ENCODE assay signal across 20 cellular contexts in the genomic region with DNA sequence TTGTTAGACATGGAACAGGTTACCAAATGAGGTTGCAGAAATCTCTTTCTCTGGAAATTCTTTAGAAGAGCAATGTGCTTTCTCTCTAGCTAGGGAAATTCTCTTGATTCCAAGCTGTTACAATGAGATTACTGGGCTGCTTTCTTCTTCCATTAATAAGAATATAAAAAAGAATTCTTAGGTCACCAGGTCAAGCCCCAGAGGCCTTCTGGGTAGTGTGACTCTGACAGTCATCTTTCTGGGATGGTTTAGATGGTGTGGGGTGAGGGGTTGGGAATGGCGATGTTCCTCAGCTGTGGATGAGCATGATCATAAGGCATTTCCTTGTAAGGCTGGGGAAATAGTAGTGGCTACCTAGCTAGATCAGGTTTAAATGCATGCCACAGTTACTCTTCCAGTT. TPM values are rescaled to one million over a fixed set of nuclear protein-coding genes. Genes with fewer than 3 reads are reported as not detected.
DNase-seq lines count a peak whose midpoint lies in the region; ATAC-seq and TF ChIP-seq lines count a peak whose summit lies in the region.
"Had no signal": no experiment of that assay in that cellular context is flagged by ENCODE, and none has a peak within 500 bp of the region (broad histone marks: within the 10 kb centered on the region; RNA-seq: fewer than 3 reads in every experiment).

No MANE protein-coding gene starts in this region.

- no peak for DNase-seq in activated CD4-positive, alpha-beta T cell treated with anti-CD3 and anti-CD28 coated beads, Interleukin-2, amount 10 ng/mL, durations not matched to agents 24 days and 14 days
- no peak for DNase-seq in activated CD4-positive, alpha-beta T cell treated with anti-CD3 and anti-CD28 coated beads for 48 hours
- no peak for DNase-seq in activated T-helper 1 cell treated with anti-CD3 and anti-CD28 coated beads, Interleukin-12 subunit alpha, Interleukin-12 subunit beta, Interleukin-2, Interleukin-4 antibody, amounts not matched to agents 30 ng/mL and 10 ng/mL and 1 ng/mL, durations not matched to agents 14 hours and 24 hours and 36 hours (ENCODE audit: low spot score)
- DNase-seq in hepatocyte (ENCODE audit: low spot score) (no peak), upper lobe of right lung (no peak), NCI-H2029 treated with DMSO at 0.1 percent for 48 hours (lab: John Stamatoyannopoulos, UW) (no peak)
- no peak for DNase-seq in activated CD8-positive, alpha-beta T cell treated with anti-CD3 and anti-CD28 coated beads for 36 hours
- DNase-seq: KG1, NCI-H1048, NCI-H146, NCI-H2081 treated with DMSO at 0.1 percent for 48 hours, NCI-H510A, NCI-H774 had no signal

- WGBS in hepatocyte (ENCODE audit: low lambda C conversion rate, missing lambda C conversion rate): 79% methylated on average over 1 of the region's 1 CpG

- peak overlapping the region; percentile 80 for H3K27ac Mint-ChIP-seq in activated CD4-positive, alpha-beta T cell treated with anti-CD3 and anti-CD28 coated beads, Interleukin-2, amount 10 ng/mL, durations not matched to agents 24 days and 14 days
- H3K27ac Mint-ChIP-seq in activated T-helper 1 cell treated with anti-CD3 and anti-CD28 coated beads, Interleukin-12 subunit alpha, Interleukin-12 subunit beta, Interleukin-2, Interleukin-4 antibody, amounts not matched to agents 30 ng/mL and 10 ng/mL and 1 ng/mL, durations not matched to agents 14 hours and 24 hours and 36 hours: peak overlapping the region; percentile 78
- H3K27ac Mint-ChIP-seq in activated CD8-positive, alpha-beta T cell treated with anti-CD3 and anti-CD28 coated beads for 36 hours: no peak overlapping the region
- H3K27ac Mint-ChIP-seq: B cell; CD4-positive, CD25-positive, alpha-beta regulatory T cell; GM23338 had no signal

- H3K9me3 ChIP-seq in hepatocyte (ENCODE audit: low read depth) (no peaks in the 10 kb centered on the region), upper lobe of right lung (no peaks in the 10 kb centered on the region)

- no peak overlapping the region for H3K4me3 ChIP-seq in hepatocyte
- no peak overlapping the region for H3K4me3 ChIP-seq in upper lobe of right lung
- H3K4me3 ChIP-seq: GM23338 had no signal

- H3K27me3 ChIP-seq in hepatocyte (no peaks in the 10 kb centered on the region), upper lobe of right lung (no peaks in the 10 kb centered on the region)

- H3K9me2 ChIP-seq in hepatocyte (replicated peaks; ENCODE audit: insufficient read depth): no peaks in the 10 kb centered on the region

- H3K79me2 ChIP-seq in hepatocyte: no peaks in the 10 kb centered on the region

- no peaks in the 10 kb centered on the region for H4K20me1 ChIP-seq in hepatocyte (ENCODE audit: insufficient read depth, poor library complexity, severe bottlenecking)

- H3K36me3 ChIP-seq in hepatocyte (replicated peaks; ENCODE audit: insufficient read depth, low read depth): no peaks in the 10 kb centered on the region
- H3K36me3 ChIP-seq in upper lobe of right lung: no peaks in the 10 kb centered on the region

- CTCF ChIA-PET in activated CD8-positive, alpha-beta T cell treated with anti-CD3 and anti-CD28 coated beads for 36 hours (lab: Charles Lee): no interaction called here

- H3K4me1 Mint-ChIP-seq in activated CD4-positive, alpha-beta T cell treated with anti-CD3 and anti-CD28 coated beads, Interleukin-2, amount 10 ng/mL, durations not matched to agents 24 days and 14 days: peaks cover 35% of the 10 kb centered on the region
- peaks cover 51% of the 10 kb centered on the region for H3K4me1 Mint-ChIP-seq in activated T-helper 1 cell treated with anti-CD3 and anti-CD28 coated beads, Interleukin-12 subunit alpha, Interleukin-12 subunit beta, Interleukin-2, Interleukin-4 antibody, amounts not matched to agents 30 ng/mL and 10 ng/mL and 1 ng/mL, durations not matched to agents 14 hours and 24 hours and 36 hours (ENCODE audit: low read depth)
- peaks cover 27% of the 10 kb centered on the region for H3K4me1 Mint-ChIP-seq in activated CD8-positive, alpha-beta T cell treated with anti-CD3 and anti-CD28 coated beads for 36 hours (ENCODE audit: low read depth)
- H3K4me1 Mint-ChIP-seq: B cell had no signal

- H3K27ac ChIP-seq in hepatocyte (peak overlapping the region; percentile 52), upper lobe of right lung (no peak overlapping the region)
- H3K27ac ChIP-seq: 22Rv1, RWPE1 had no signal

- no peak overlapping the region for H2AFZ ChIP-seq in hepatocyte
- H2AFZ ChIP-seq: GM23338 had no signal

- POLR2A ChIA-PET in activated CD8-positive, alpha-beta T cell treated with anti-CD3 and anti-CD28 coated beads for 36 hours (lab: Charles Lee): no interaction called here

- peaks cover 5% of the 10 kb centered on the region for H3K9me3 Mint-ChIP-seq in activated CD4-positive, alpha-beta T cell treated with anti-CD3 and anti-CD28 coated beads, Interleukin-2, amount 10 ng/mL, durations not matched to agents 24 days and 14 days
- peaks cover 14% of the 10 kb centered on the region for H3K9me3 Mint-ChIP-seq in activated T-helper 1 cell treated with anti-CD3 and anti-CD28 coated beads, Interleukin-12 subunit alpha, Interleukin-12 subunit beta, Interleukin-2, Interleukin-4 antibody, amounts not matched to agents 30 ng/mL and 10 ng/mL and 1 ng/mL, durations not matched to agents 14 hours and 24 hours and 36 hours
- no peaks in the 10 kb centered on the region for H3K9me3 Mint-ChIP-seq in activated CD8-positive, alpha-beta T cell treated with anti-CD3 and anti-CD28 coated beads for 36 hours
- H3K9me3 Mint-ChIP-seq: CD4-positive, CD25-positive, alpha-beta regulatory T cell; GM23338 had no signal

- no peak overlapping the region for H3K4me2 ChIP-seq in hepatocyte
- H3K4me2 ChIP-seq: GM23338 had no signal

- ATAC-seq in upper lobe of right lung (peak; percentile 46), GM18498 (IDR thresholded peaks at IDR 0.05; ENCODE audit: unreplicated experiment) (no peak)
- ATAC-seq in activated CD8-positive, alpha-beta T cell treated with anti-CD3 and anti-CD28 coated beads for 36 hours: no peak
- ATAC-seq: GM23338, HCT116 had no signal

- peaks cover 6% of the 10 kb centered on the region for H3K36me3 Mint-ChIP-seq in activated CD4-positive, alpha-beta T cell treated with anti-CD3 and anti-CD28 coated beads, Interleukin-2, amount 10 ng/mL, durations not matched to agents 24 days and 14 days (ENCODE audit: low read depth)
- peaks cover 13% of the 10 kb centered on the region for H3K36me3 Mint-ChIP-seq in activated T-helper 1 cell treated with anti-CD3 and anti-CD28 coated beads, Interleukin-12 subunit alpha, Interleukin-12 subunit beta, Interleukin-2, Interleukin-4 antibody, amounts not matched to agents 30 ng/mL and 10 ng/mL and 1 ng/mL, durations not matched to agents 14 hours and 24 hours and 36 hours (ENCODE audit: low read depth)
- peaks cover 10% of the 10 kb centered on the region for H3K36me3 Mint-ChIP-seq in activated CD8-positive, alpha-beta T cell treated with anti-CD3 and anti-CD28 coated beads for 36 hours (ENCODE audit: low read depth)
- H3K36me3 Mint-ChIP-seq: CD4-positive, CD25-positive, alpha-beta regulatory T cell had no signal

- TF ChIP-seq CTCF in hepatocyte (IDR thresholded peaks at IDR 0.05; ENCODE audit: poor library complexity) (no peak), upper lobe of right lung (IDR thresholded peaks at IDR 0.05) (no peak)
- no peak for TF ChIP-seq CTCF in activated CD8-positive, alpha-beta T cell treated with anti-CD3 and anti-CD28 coated beads for 36 hours (IDR thresholded peaks at IDR 0.05)

- H3K4me3 Mint-ChIP-seq in activated CD4-positive, alpha-beta T cell treated with anti-CD3 and anti-CD28 coated beads, Interleukin-2, amount 10 ng/mL, durations not matched to agents 24 days and 14 days: no peak overlapping the region
- H3K4me3 Mint-ChIP-seq in activated T-helper 1 cell treated with anti-CD3 and anti-CD28 coated beads, Interleukin-12 subunit alpha, Interleukin-12 subunit beta, Interleukin-2, Interleukin-4 antibody, amounts not matched to agents 30 ng/mL and 10 ng/mL and 1 ng/mL, durations not matched to agents 14 hours and 24 hours and 36 hours: no peak overlapping the region
- H3K4me3 Mint-ChIP-seq in activated CD8-positive, alpha-beta T cell treated with anti-CD3 and anti-CD28 coated beads for 36 hours: no peak overlapping the region
- H3K4me3 Mint-ChIP-seq: B cell; CD4-positive, CD25-positive, alpha-beta regulatory T cell; GM23338 had no signal

- H3K4me1 ChIP-seq in hepatocyte (ENCODE audit: insufficient read depth) (no peaks in the 10 kb centered on the region), upper lobe of right lung (peaks cover 7% of the 10 kb centered on the region)

- no peaks in the 10 kb centered on the region for H3K27me3 Mint-ChIP-seq in activated CD4-positive, alpha-beta T cell treated with anti-CD3 and anti-CD28 coated beads, Interleukin-2, amount 10 ng/mL, durations not matched to agents 24 days and 14 days
- no peaks in the 10 kb centered on the region for H3K27me3 Mint-ChIP-seq in activated T-helper 1 cell treated with anti-CD3 and anti-CD28 coated beads, Interleukin-12 subunit alpha, Interleukin-12 subunit beta, Interleukin-2, Interleukin-4 antibody, amounts not matched to agents 30 ng/mL and 10 ng/mL and 1 ng/mL, durations not matched to agents 14 hours and 24 hours and 36 hours (ENCODE audit: insufficient read depth)
- no peaks in the 10 kb centered on the region for H3K27me3 Mint-ChIP-seq in activated CD8-positive, alpha-beta T cell treated with anti-CD3 and anti-CD28 coated beads for 36 hours
- H3K27me3 Mint-ChIP-seq: B cell; CD4-positive, CD25-positive, alpha-beta regulatory T cell had no signal

- intact Hi-C loops in activated CD4-positive, alpha-beta T cell treated with anti-CD3 and anti-CD28 coated beads, Interleukin-2, amount 10 ng/mL, durations not matched to agents 24 days and 14 days (cut with micrococcal nuclease): loop anchor here (2.0 to 5.0 kb wide), 3 partner anchors 145 to 323 kb away; no protein-coding TSS in a partner anchor
- intact Hi-C loops in activated T-helper 1 cell treated with anti-CD3 and anti-CD28 coated beads, Interleukin-12 subunit alpha, Interleukin-12 subunit beta, Interleukin-2, Interleukin-4 antibody, amounts not matched to agents 30 ng/mL and 10 ng/mL and 1 ng/mL, durations not matched to agents 14 hours and 24 hours and 36 hours (cut with micrococcal nuclease): loop anchor here (2.0 kb wide), 2 partner anchors 189 to 367 kb away; no protein-coding TSS in a partner anchor
- intact Hi-C loops in upper lobe of right lung (cut with DNase I): no loop called here
- intact Hi-C loops in activated CD8-positive, alpha-beta T cell treated with anti-CD3 and anti-CD28 coated beads for 36 hours (cut with micrococcal nuclease): no loop called here

RNA-seq across cellular contexts. Expression of gene FGGY, which starts 35.3 kb away (rescaled TPM):
- 6.2 and 8.1 TPM in 2 replicates for total RNA-seq in activated CD4-positive, alpha-beta T cell treated with anti-CD3 and anti-CD28 coated beads, Interleukin-2, amount 10 ng/mL, durations not matched to agents 24 days and 14 days
- total RNA-seq in activated T-helper 1 cell treated with anti-CD3 and anti-CD28 coated beads, Interleukin-12 subunit alpha, Interleukin-12 subunit beta, Interleukin-2, Interleukin-4 antibody, amounts not matched to agents 30 ng/mL and 10 ng/mL and 1 ng/mL, durations not matched to agents 14 hours and 24 hours and 36 hours: 7.1 and 8.2 TPM in 2 replicates
- 13.8 and 20.6 TPM in 2 replicates for total RNA-seq in hepatocyte
- 18.0 and 25.5 TPM in 2 replicates for polyA plus RNA-seq in hepatocyte
- 39.2 TPM for total RNA-seq in upper lobe of right lung
- 10 to 100 TPM; 11.9 to 13.6 TPM for total RNA-seq in activated CD8-positive, alpha-beta T cell treated with anti-CD3 and anti-CD28 coated beads for 36 hours

Comparison
In these comparisons a context has a peak if more than half of its experiments do, and no peak if none do; other contexts are left out.
1. intact Hi-C loops: an anchor here in activated CD4-positive, alpha-beta T cell treated with anti-CD3 and anti-CD28 coated beads, Interleukin-2, amount 10 ng/mL, durations not matched to agents 24 days and 14 days (2.0 to 5.0 kb wide) and activated T-helper 1 cell treated with anti-CD3 and anti-CD28 coated beads, Interleukin-12 subunit alpha, Interleukin-12 subunit beta, Interleukin-2, Interleukin-4 antibody, amounts not matched to agents 30 ng/mL and 10 ng/mL and 1 ng/mL, durations not matched to agents 14 hours and 24 hours and 36 hours (2.0 kb wide); none called in upper lobe of right lung and activated CD8-positive, alpha-beta T cell treated with anti-CD3 and anti-CD28 coated beads for 36 hours.